2 cellular contexts compared by ENCODE assay signal in the genomic region with DNA sequence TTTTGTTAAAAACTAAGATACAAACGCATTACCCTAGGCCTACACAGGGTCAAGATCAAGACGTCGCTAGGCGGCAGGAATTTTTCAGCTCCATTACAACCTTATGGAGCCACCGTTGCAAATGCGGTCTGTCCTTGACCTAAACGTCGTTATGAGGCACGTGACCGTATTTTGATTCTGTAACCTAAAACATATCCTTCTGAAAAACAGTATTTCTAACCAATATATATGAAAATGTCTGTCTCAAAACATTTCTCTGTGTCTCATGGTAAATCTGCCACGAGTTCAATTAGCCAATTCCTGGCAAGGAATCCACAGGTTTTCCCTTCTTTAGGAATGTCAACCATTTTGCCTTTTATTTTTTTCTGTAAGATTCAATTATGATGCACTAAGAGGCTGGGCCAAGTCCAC.
A peak's percentile ranks its signal among the peaks of the same experiment; 100 is the strongest.
TF ChIP-seq lines count a peak whose summit lies in the region.

No MANE protein-coding gene starts in this region.

TF ChIP-seq in HEK293, 187 proteins besides CTCF, POLR2A, EP300 and RAD21 (continued from another document):
- TF ChIP-seq, protein P1, sequence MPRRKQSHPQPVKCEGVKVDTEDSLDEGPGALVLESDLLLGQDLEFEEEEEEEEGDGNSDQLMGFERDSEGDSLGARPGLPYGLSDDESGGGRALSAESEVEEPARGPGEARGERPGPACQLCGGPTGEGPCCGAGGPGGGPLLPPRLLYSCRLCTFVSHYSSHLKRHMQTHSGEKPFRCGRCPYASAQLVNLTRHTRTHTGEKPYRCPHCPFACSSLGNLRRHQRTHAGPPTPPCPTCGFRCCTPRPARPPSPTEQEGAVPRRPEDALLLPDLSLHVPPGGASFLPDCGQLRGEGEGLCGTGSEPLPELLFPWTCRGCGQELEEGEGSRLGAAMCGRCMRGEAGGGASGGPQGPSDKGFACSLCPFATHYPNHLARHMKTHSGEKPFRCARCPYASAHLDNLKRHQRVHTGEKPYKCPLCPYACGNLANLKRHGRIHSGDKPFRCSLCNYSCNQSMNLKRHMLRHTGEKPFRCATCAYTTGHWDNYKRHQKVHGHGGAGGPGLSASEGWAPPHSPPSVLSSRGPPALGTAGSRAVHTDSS (tag by site-specific recombination; IDR thresholded peaks at IDR 0.05), result no peak
- TF ChIP-seq, protein P2, sequence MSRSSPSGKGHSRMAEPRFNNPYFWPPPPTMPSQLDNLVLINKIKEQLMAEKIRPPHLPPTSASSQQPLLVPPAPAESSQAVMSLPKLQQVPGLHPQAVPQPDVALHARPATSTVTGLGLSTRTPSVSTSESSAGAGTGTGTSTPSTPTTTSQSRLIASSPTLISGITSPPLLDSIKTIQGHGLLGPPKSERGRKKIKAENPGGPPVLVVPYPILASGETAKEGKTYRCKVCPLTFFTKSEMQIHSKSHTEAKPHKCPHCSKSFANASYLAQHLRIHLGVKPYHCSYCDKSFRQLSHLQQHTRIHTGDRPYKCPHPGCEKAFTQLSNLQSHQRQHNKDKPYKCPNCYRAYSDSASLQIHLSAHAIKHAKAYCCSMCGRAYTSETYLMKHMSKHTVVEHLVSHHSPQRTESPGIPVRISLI (tag by site-specific recombination; IDR thresholded peaks at IDR 0.05), result no peak; the same call in 1 of the 2 replicates
- no peak for TF ChIP-seq ZNF621 (tag by site-specific recombination; IDR thresholded peaks at IDR 0.05)
- no peak for TF ChIP-seq GLIS2 (tag by site-specific recombination; IDR thresholded peaks at IDR 0.05)
- TF ChIP-seq, protein P3, sequence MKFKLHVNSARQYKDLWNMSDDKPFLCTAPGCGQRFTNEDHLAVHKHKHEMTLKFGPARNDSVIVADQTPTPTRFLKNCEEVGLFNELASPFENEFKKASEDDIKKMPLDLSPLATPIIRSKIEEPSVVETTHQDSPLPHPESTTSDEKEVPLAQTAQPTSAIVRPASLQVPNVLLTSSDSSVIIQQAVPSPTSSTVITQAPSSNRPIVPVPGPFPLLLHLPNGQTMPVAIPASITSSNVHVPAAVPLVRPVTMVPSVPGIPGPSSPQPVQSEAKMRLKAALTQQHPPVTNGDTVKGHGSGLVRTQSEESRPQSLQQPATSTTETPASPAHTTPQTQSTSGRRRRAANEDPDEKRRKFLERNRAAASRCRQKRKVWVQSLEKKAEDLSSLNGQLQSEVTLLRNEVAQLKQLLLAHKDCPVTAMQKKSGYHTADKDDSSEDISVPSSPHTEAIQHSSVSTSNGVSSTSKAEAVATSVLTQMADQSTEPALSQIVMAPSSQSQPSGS (tag by site-specific recombination; IDR thresholded peaks at IDR 0.05; ENCODE audit: low read depth), result no peak
- TF ChIP-seq ZEB2 (tag by site-specific recombination; IDR thresholded peaks at IDR 0.05), result no peak
- TF ChIP-seq ZSCAN30 (tag by site-specific recombination; IDR thresholded peaks at IDR 0.05), result no peak
- TF ChIP-seq ZNF670 (tag by site-specific recombination; IDR thresholded peaks at IDR 0.05; ENCODE audit: low read depth), result no peak
- TF ChIP-seq, protein P4, sequence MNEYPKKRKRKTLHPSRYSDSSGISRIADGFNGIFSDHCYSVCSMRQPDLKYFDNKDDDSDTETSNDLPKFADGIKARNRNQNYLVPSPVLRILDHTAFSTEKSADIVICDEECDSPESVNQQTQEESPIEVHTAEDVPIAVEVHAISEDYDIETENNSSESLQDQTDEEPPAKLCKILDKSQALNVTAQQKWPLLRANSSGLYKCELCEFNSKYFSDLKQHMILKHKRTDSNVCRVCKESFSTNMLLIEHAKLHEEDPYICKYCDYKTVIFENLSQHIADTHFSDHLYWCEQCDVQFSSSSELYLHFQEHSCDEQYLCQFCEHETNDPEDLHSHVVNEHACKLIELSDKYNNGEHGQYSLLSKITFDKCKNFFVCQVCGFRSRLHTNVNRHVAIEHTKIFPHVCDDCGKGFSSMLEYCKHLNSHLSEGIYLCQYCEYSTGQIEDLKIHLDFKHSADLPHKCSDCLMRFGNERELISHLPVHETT (tag by site-specific recombination; IDR thresholded peaks at IDR 0.05), result no peak
- peak; percentile 97 for TF ChIP-seq SCRT2 (tag by site-specific recombination; IDR thresholded peaks at IDR 0.05)
- peak; percentile 71 for TF ChIP-seq IKZF3 (tag by site-specific recombination; IDR thresholded peaks at IDR 0.05)
- TF ChIP-seq ZNF184 (tag by site-specific recombination; IDR thresholded peaks at IDR 0.05), result no peak
- TF ChIP-seq ZNF335 (tag by site-specific recombination; conservative IDR thresholded peaks at IDR 0.05), result peak; percentile 48; the same call in 1 of the 2 replicates
- no peak for TF ChIP-seq ZNF214 (tag by site-specific recombination; IDR thresholded peaks at IDR 0.05; ENCODE audit: borderline replicate concordance)
- no peak for TF ChIP-seq ZNF626 (tag by site-specific recombination; IDR thresholded peaks at IDR 0.05)
- TF ChIP-seq, protein P5, sequence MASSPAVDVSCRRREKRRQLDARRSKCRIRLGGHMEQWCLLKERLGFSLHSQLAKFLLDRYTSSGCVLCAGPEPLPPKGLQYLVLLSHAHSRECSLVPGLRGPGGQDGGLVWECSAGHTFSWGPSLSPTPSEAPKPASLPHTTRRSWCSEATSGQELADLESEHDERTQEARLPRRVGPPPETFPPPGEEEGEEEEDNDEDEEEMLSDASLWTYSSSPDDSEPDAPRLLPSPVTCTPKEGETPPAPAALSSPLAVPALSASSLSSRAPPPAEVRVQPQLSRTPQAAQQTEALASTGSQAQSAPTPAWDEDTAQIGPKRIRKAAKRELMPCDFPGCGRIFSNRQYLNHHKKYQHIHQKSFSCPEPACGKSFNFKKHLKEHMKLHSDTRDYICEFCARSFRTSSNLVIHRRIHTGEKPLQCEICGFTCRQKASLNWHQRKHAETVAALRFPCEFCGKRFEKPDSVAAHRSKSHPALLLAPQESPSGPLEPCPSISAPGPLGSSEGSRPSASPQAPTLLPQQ (tag by site-specific recombination; IDR thresholded peaks at IDR 0.05), result no peak
- no peak for TF ChIP-seq ZNF211 (tag by site-specific recombination; IDR thresholded peaks at IDR 0.05; ENCODE audit: low read depth)
- TF ChIP-seq ZNF23 (tag by site-specific recombination; IDR thresholded peaks at IDR 0.05; ENCODE audit: borderline replicate concordance), result no peak
- TF ChIP-seq, protein P6, sequence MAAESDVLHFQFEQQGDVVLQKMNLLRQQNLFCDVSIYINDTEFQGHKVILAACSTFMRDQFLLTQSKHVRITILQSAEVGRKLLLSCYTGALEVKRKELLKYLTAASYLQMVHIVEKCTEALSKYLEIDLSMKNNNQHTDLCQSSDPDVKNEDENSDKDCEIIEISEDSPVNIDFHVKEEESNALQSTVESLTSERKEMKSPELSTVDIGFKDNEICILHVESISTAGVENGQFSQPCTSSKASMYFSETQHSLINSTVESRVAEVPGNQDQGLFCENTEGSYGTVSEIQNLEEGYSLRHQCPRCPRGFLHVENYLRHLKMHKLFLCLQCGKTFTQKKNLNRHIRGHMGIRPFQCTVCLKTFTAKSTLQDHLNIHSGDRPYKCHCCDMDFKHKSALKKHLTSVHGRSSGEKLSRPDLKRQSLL (tag by site-specific recombination; IDR thresholded peaks at IDR 0.05), result peak; percentile 85
- TF ChIP-seq ZNF571 (tag by site-specific recombination; IDR thresholded peaks at IDR 0.05), result no peak
- no peak for TF ChIP-seq ZXDB (tag by site-specific recombination; IDR thresholded peaks at IDR 0.05)

TF ChIP-seq in SK-N-SH treated with all-trans-retinoic acid at 6 μM for 48 hours, 23 proteins besides CTCF, POLR2A, EP300 and RAD21 (continued from another document):
- TF ChIP-seq, protein P7, sequence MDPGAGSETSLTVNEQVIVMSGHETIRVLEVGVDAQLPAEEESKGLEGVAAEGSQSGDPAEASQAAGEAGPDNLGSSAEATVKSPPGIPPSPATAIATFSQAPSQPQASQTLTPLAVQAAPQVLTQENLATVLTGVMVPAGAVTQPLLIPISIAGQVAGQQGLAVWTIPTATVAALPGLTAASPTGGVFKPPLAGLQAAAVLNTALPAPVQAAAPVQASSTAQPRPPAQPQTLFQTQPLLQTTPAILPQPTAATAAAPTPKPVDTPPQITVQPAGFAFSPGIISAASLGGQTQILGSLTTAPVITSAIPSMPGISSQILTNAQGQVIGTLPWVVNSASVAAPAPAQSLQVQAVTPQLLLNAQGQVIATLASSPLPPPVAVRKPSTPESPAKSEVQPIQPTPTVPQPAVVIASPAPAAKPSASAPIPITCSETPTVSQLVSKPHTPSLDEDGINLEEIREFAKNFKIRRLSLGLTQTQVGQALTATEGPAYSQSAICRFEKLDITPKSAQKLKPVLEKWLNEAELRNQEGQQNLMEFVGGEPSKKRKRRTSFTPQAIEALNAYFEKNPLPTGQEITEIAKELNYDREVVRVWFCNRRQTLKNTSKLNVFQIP (CRISPR knock-in tag; IDR thresholded peaks at IDR 0.05; ENCODE audit: borderline replicate concordance, low read depth), result no peak
- TF ChIP-seq SNAI2 (CRISPR knock-in tag; IDR thresholded peaks at IDR 0.05) (no peak), PPARA (CRISPR knock-in tag; IDR thresholded peaks at IDR 0.05; ENCODE audit: borderline replicate concordance) (no peak)
